Comparison of ENCODE assay signal across 12 cellular contexts in genomic region chrX:139738581-139738980, GRCh38. TPM values are rescaled to one million over a fixed set of nuclear protein-coding genes. Genes with fewer than 3 reads are reported as not detected.
DNase-seq lines count a peak whose midpoint lies in the region; ATAC-seq and TF ChIP-seq lines count a peak whose summit lies in the region.
"Had no signal": no experiment of that assay in that cellular context is flagged by ENCODE, and none has a peak within 500 bp of the region (broad histone marks: within the 10 kb centered on the region; RNA-seq: fewer than 3 reads in every experiment).

No MANE protein-coding gene starts in this region.

- DNase-seq in LNCaP clone FGC (ENCODE audit: low read depth): peak; percentile 21
- no peak for DNase-seq in activated naive CD8-positive, alpha-beta T cell treated with anti-CD3 and anti-CD28 coated beads for 36 hours
- peak; percentile 56 for DNase-seq in mesendoderm
- DNase-seq in SHP77 (lab: John Stamatoyannopoulos, UW): no peak
- DNase-seq: central memory CD4-positive, alpha-beta T cell; heart left ventricle; naive B cell; NCI-H1417 had no signal

- H3K27me3 ChIP-seq in mesendoderm (ENCODE audit: insufficient read depth, low read length, poor library complexity): no peaks in the 10 kb centered on the region
- H3K27me3 ChIP-seq: heart left ventricle had no signal

- no peaks in the 10 kb centered on the region for H3K79me1 ChIP-seq in mesendoderm (ENCODE audit: low read length)

- H3K79me2 ChIP-seq in mesendoderm (ENCODE audit: control insufficient read depth, insufficient read depth, low read length): no peaks in the 10 kb centered on the region

- H3K4me3 Mint-ChIP-seq in activated naive CD8-positive, alpha-beta T cell treated with anti-CD3 and anti-CD28 coated beads for 36 hours: no peak overlapping the region
- H3K4me3 Mint-ChIP-seq: naive B cell had no signal

- ATAC-seq in GM19438 (IDR thresholded peaks at IDR 0.05; ENCODE audit: low read depth, unreplicated experiment) (peak; percentile 74), HG03439 (IDR thresholded peaks at IDR 0.05; ENCODE audit: unreplicated experiment) (no peak), HG02588 (IDR thresholded peaks at IDR 0.05; ENCODE audit: unreplicated experiment) (no peak)
- ATAC-seq: heart left ventricle had no signal

- no peak overlapping the region for H2AK5ac ChIP-seq in mesendoderm (ENCODE audit: low read length)

- H3K27ac Mint-ChIP-seq in activated naive CD8-positive, alpha-beta T cell treated with anti-CD3 and anti-CD28 coated beads for 36 hours: peak overlapping the region; percentile 45
- H3K27ac Mint-ChIP-seq: naive B cell had no signal

- H3K4me1 Mint-ChIP-seq in activated naive CD8-positive, alpha-beta T cell treated with anti-CD3 and anti-CD28 coated beads for 36 hours: peaks cover 8% of the 10 kb centered on the region
- H3K4me1 Mint-ChIP-seq: naive B cell had no signal

- no peak overlapping the region for H3K4me2 ChIP-seq in mesendoderm (ENCODE audit: low read length)

- H3K18ac ChIP-seq in mesendoderm (ENCODE audit: low read length): no peak overlapping the region

- no peak overlapping the region for H3K4ac ChIP-seq in mesendoderm (ENCODE audit: low read depth, low read length)

- H3K36me3 ChIP-seq in mesendoderm (ENCODE audit: control insufficient read depth, insufficient read depth, low read length): no peaks in the 10 kb centered on the region

- H2BK15ac ChIP-seq in mesendoderm (replicated peaks; ENCODE audit: low read depth): no peak overlapping the region

- H3K56ac ChIP-seq in mesendoderm (ENCODE audit: low read length): no peak overlapping the region

- no peak for TF ChIP-seq CTCF in LNCaP clone FGC (IDR thresholded peaks at IDR 0.05; ENCODE audit: control insufficient read depth, extremely low read depth, insufficient read depth)

- H3K4me1 ChIP-seq in mesendoderm (ENCODE audit: control insufficient read depth, low read depth, low read length): no peaks in the 10 kb centered on the region

- H3K27me3 Mint-ChIP-seq in activated naive CD8-positive, alpha-beta T cell treated with anti-CD3 and anti-CD28 coated beads for 36 hours: no peaks in the 10 kb centered on the region
- H3K27me3 Mint-ChIP-seq: naive B cell had no signal

- no peak overlapping the region for H3K23ac ChIP-seq in mesendoderm (ENCODE audit: low read length)

- no peak overlapping the region for H3K27ac ChIP-seq in mesendoderm (ENCODE audit: low read depth, low read length)
- H3K27ac ChIP-seq: heart left ventricle had no signal

- H3K36me3 Mint-ChIP-seq in activated naive CD8-positive, alpha-beta T cell treated with anti-CD3 and anti-CD28 coated beads for 36 hours: peaks cover 20% of the 10 kb centered on the region

- H4K8ac ChIP-seq in mesendoderm (ENCODE audit: low read depth, low read length): no peak overlapping the region

- H2BK120ac ChIP-seq in mesendoderm (ENCODE audit: low read depth, low read length): no peak overlapping the region

- H2BK5ac ChIP-seq in mesendoderm (ENCODE audit: low read length): no peak overlapping the region

- no peaks in the 10 kb centered on the region for H3K9me3 Mint-ChIP-seq in activated naive CD8-positive, alpha-beta T cell treated with anti-CD3 and anti-CD28 coated beads for 36 hours
- H3K9me3 Mint-ChIP-seq: naive B cell had no signal

- H3K4me3 ChIP-seq in LNCaP clone FGC (ENCODE audit: low read depth, low read length): no peak overlapping the region
- no peak overlapping the region for H3K4me3 ChIP-seq in mesendoderm (ENCODE audit: low read length)
- H3K4me3 ChIP-seq: heart left ventricle had no signal

- no peak overlapping the region for H3K9ac ChIP-seq in mesendoderm (ENCODE audit: low read length)

- no peak overlapping the region for H4K5ac ChIP-seq in mesendoderm (ENCODE audit: low read length)

RNA-seq across cellular contexts. Expression of gene MCF2, which starts 30.6 kb away (rescaled TPM):
- total RNA-seq in activated naive CD8-positive, alpha-beta T cell treated with anti-CD3 and anti-CD28 coated beads for 36 hours: under 1 TPM; 0.23 to 0.32 TPM
- polyA plus RNA-seq in mesendoderm (2013, experiment 1 of 2): 0.98 TPM
- polyA plus RNA-seq in mesendoderm (2013, experiment 2 of 2): 1.0 TPM
- total RNA-seq: subcutaneous adipose tissue had no signal

Comparison
In these comparisons a context has a peak if more than half of its experiments do, and no peak if none do; other contexts are left out.
1. DNase-seq: peak in LNCaP clone FGC (single experiment) and mesendoderm (single experiment); none in activated naive CD8-positive, alpha-beta T cell treated with anti-CD3 and anti-CD28 coated beads for 36 hours (single experiment) and SHP77 (0 of 2).